In the genomic region with DNA sequence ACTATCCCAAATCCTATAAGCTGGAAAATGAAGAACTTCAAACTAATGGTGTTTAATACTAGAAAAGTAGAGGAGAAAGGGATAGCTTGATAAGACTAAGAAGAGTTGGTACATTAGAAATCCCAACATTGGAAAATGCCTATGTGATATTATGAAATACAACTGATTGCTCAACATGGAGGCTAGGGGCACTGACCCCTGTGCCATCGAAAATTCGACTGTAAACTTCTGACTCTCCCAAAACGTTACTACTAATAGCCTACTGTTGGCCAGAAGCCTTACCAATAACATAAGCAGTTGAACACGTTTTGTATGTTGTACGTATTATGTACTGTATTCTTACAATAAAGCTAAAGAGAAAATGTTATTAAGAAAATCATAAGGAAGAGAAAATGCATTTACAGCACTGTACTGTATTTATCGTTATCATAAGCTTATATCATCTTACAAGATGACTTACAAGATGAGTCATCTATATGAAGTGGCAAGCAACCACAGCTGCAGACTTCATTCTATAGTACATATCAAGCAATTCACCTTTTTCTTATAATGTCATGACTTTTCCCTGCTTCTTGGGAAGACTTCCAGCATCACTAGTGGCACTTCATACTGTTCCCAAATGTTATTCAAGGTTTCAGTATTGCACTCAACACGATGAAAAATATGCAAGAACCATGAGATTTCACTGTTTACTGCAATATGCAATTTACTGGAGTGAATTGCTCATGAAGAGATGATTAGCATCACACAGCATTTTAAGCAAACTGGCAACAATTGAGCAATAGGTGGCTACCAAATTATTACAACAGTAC, we compare ENCODE assay signal across 19 cellular contexts. TPM values are rescaled to one million over a fixed set of nuclear protein-coding genes. Genes with fewer than 3 reads are reported as not detected.
DNase-seq lines count a peak whose midpoint lies in the region; ATAC-seq and TF ChIP-seq lines count a peak whose summit lies in the region.
"Had no signal": no experiment of that assay in that cellular context is flagged by ENCODE, and none has a peak within 500 bp of the region (broad histone marks: within the 10 kb centered on the region; RNA-seq: fewer than 3 reads in every experiment).

No MANE protein-coding gene starts in this region.

- DNase-seq in SIG-M5 treated with dmso at 0.1 percent for 504 hours (lab: John Stamatoyannopoulos, UW; ENCODE audit: unreplicated experiment) (peak; percentile 19), SIG-M5 (lab: John Stamatoyannopoulos, UW) (no peak), HT1080 (ENCODE audit: low read depth) (peak; percentile 37), amniotic epithelial cell (ENCODE audit: low read depth) (peak; percentile 69), left lobe of liver (ENCODE audit: low spot score) (peak; percentile 57), GM19238 (ENCODE audit: insufficient read length, low spot score) (no peak), GM10248 (ENCODE audit: extremely low spot score) (no peak)
- DNase-seq: 8988T; CD4-positive, alpha-beta memory T cell; dermis blood vessel endothelial cell; HFFc6; Karpas-422; mesendoderm; NCI-H2029; NCI-H69; retina; substantia nigra had no signal

- no peak for TF ChIP-seq CTCF in GM10248 (IDR thresholded peaks at IDR 0.05; ENCODE audit: control extremely low read depth, extremely low read depth, low read depth, missing control alignments)

- POLR2A ChIA-PET in GM10248 (lab: Yijun Ruan, JAX) = no interaction called here

- ATAC-seq in left lobe of liver (peak; percentile 88), GM18498 (IDR thresholded peaks at IDR 0.05; ENCODE audit: unreplicated experiment) (no peak)
- ATAC-seq: Panc1 had no signal

- CTCF ChIA-PET in GM10248 (lab: Yijun Ruan, JAX) = interaction anchor here (0.7 to 2.0 kb wide), 4 partner anchors 12 to 260 kb away, joined by 3 to 5 read pairs (median 3); no protein-coding TSS in a partner anchor

RNA-seq across cellular contexts. Expression of gene CTSK, which starts 12.9 kb away (rescaled TPM):
- total RNA-seq in HT1080 (2014; rRNA removed; shearing (Covaris generic)) = 0.56 and 0.77 TPM in 2 replicates
- polyA plus RNA-seq in HT1080 (2015; cell fraction: cytosol; rRNA removed) = 0.14 and 0.32 TPM in 2 replicates
- polyA plus RNA-seq in HT1080 (2015; cell fraction: nucleus; rRNA removed) = 3.6 and 4.8 TPM in 2 replicates
- 2.4 TPM for total RNA-seq in left lobe of liver

RNA-seq across cellular contexts. Expression of gene CTSS, which starts 55.3 kb away (rescaled TPM):
- total RNA-seq in HT1080 (2014; rRNA removed; shearing (Covaris generic)) = 1.2 and 2.6 TPM in 2 replicates
- polyA plus RNA-seq in HT1080 (2015; cell fraction: cytosol; rRNA removed) = 0.19 and 0.27 TPM in 2 replicates
- 0.16 and 0.29 TPM in 2 replicates for polyA plus RNA-seq in HT1080 (2015; cell fraction: nucleus; rRNA removed)
- 25.1 TPM for total RNA-seq in left lobe of liver

RNA-seq across cellular contexts. Expression of gene ARNT, which starts 55.5 kb away (rescaled TPM):
- 10.7 and 12.9 TPM in 2 replicates for total RNA-seq in HT1080 (2014; rRNA removed; shearing (Covaris generic))
- polyA plus RNA-seq in HT1080 (2015; cell fraction: cytosol; rRNA removed) = 8.9 and 10.8 TPM in 2 replicates
- 16.5 and 25.3 TPM in 2 replicates for polyA plus RNA-seq in HT1080 (2015; cell fraction: nucleus; rRNA removed)
- total RNA-seq in left lobe of liver = 26.1 TPM

Comparison
In these comparisons a context has a peak if more than half of its experiments do, and no peak if none do; other contexts are left out.
1. DNase-seq: peak in SIG-M5 treated with dmso at 0.1 percent for 504 hours (single experiment), HT1080 (single experiment), amniotic epithelial cell (single experiment) and left lobe of liver (single experiment); none in SIG-M5 (single experiment), GM19238 (single experiment) and GM10248 (single experiment).